In genomic region chr16:75916431-75916830, GRCh38 we compare ENCODE assay signal across 22 cellular contexts.
"Had no signal": no experiment of that assay in that cellular context is flagged by ENCODE, and none has a peak within 500 bp of the region (broad histone marks: within the 10 kb centered on the region; RNA-seq: fewer than 3 reads in every experiment).

No MANE protein-coding gene starts in this region.

- ATAC-seq: foreskin keratinocyte, gastroesophageal sphincter, heart right ventricle, left colon, left lung, left ventricle myocardium superior, lower lobe of right lung had no signal

- H3K4me2 ChIP-seq: hepatocyte had no signal

- DNase-seq: dermis blood vessel endothelial cell; dorsolateral prefrontal cortex; effector CD4-positive, alpha-beta T cell; effector memory CD4-positive, alpha-beta T cell; foreskin keratinocyte; head of caudate nucleus; heart right ventricle; hypothalamus; immature natural killer cell; islet precursor cell; kidney; kidney glomerular epithelial cell; left colon; left lung; left ventricle myocardium superior; lower lobe of right lung; mesenchymal stem cell; midbrain had no signal

- H3K27ac Mint-ChIP-seq: immature natural killer cell had no signal

- H3K36me3 ChIP-seq: esophagus muscularis mucosa, gastroesophageal sphincter, heart right ventricle, left lung, lower lobe of right lung had no signal

- H3K4me1 Mint-ChIP-seq: immature natural killer cell had no signal

- H3K4me3 Mint-ChIP-seq: immature natural killer cell had no signal

- H3K27ac ChIP-seq: coronary artery, dorsolateral prefrontal cortex, esophagus muscularis mucosa, foreskin keratinocyte, gastroesophageal sphincter, heart right ventricle, hepatocyte, left lung, lower lobe of right lung had no signal

- H3K4me1 ChIP-seq: foreskin keratinocyte, gastroesophageal sphincter, heart right ventricle, left lung, lower lobe of right lung had no signal

- H3K4me3 ChIP-seq: coronary artery, dorsolateral prefrontal cortex, esophagus muscularis mucosa, gastroesophageal sphincter, heart right ventricle, hepatocyte, left lung, lower lobe of right lung had no signal

- H3K36me3 Mint-ChIP-seq: immature natural killer cell had no signal

- H3K79me2 ChIP-seq: hepatocyte had no signal

- H3K27me3 ChIP-seq: esophagus muscularis mucosa, foreskin keratinocyte, gastroesophageal sphincter, hepatocyte, left lung had no signal
